In the genomic region with DNA sequence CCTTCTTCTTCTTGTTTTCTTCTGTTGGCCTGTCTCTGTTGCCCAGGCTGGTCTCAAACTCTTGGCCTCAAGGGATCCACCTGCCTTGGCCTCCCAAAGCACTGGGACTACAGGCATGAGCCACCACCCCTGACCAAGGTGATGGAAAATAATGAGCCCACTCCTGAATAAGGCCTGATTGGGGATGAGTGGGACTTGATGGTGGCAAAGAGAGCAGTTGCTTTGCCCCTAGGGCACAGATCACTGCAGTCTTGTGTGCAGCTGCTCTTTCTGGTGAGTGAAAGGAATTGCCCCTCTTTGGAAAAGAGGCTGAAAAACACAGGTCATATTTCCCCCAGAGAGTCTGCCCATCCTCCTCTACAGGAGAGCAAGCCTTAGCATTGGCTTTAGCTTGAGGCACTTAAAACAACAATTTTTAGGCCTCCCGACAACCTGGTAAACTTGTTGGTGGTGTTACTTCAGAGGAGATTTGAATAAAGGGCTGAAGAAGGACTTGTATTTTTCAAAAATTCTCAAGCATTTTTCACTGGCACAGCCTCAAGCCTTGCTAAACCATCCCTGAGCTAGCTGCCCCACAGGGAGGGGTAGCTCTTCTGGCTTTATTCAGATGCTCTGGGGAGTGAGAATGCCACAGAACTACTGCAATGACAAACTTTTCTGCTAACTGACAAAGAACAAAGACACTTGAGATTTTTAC, we compare ENCODE assay signal across 1 cellular context.
TF ChIP-seq lines count a peak whose summit lies in the region.

No MANE protein-coding gene starts in this region.

TF ChIP-seq in endothelial cell of umbilical vein, 7 proteins besides CTCF, POLR2A, EP300 and RAD21 (continued from another document):
- TF ChIP-seq MYC (IDR thresholded peaks at IDR 0.05; ENCODE audit: low read depth, low read length) (no peak), FOS (IDR thresholded peaks at IDR 0.05; ENCODE audit: borderline replicate concordance, insufficient read depth, low read length) (no peak), GATA2 (IDR thresholded peaks at IDR 0.05; ENCODE audit: insufficient read depth, insufficient read length, low read depth, low read length) (no peak), POLR2AphosphoS5 (IDR thresholded peaks at IDR 0.05; ENCODE audit: insufficient read depth, low read depth, low read length) (no peak)
- TF ChIP-seq, protein P1, sequence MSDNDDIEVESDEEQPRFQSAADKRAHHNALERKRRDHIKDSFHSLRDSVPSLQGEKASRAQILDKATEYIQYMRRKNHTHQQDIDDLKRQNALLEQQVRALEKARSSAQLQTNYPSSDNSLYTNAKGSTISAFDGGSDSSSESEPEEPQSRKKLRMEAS (IDR thresholded peaks at IDR 0.05; ENCODE audit: insufficient read depth, insufficient read length) = no peak
